ENCODE assay signal across 2 cellular contexts in genomic region chr1:100703716-100704115, GRCh38.
TF ChIP-seq lines count a peak whose summit lies in the region.

No MANE protein-coding gene starts in this region.

TF ChIP-seq in IMR-90, 13 proteins besides CTCF, POLR2A, EP300 and RAD21:
- TF ChIP-seq RFX5 (IDR thresholded peaks at IDR 0.05; ENCODE audit: low read depth, low read length) (no peak), SMC3 (IDR thresholded peaks at IDR 0.05; ENCODE audit: low read depth, low read length) (no peak), RCOR1 (IDR thresholded peaks at IDR 0.05; ENCODE audit: insufficient replicate concordance, low read length) (no peak), BHLHE40 (IDR thresholded peaks at IDR 0.05; ENCODE audit: low read depth, low read length) (no peak)

TF ChIP-seq in GM23338, 12 proteins besides CTCF, POLR2A, EP300 and RAD21:
- TF ChIP-seq CREB1 (CRISPR knock-in tag; IDR thresholded peaks at IDR 0.05; ENCODE audit: low read depth) (no peak), NANOG (IDR thresholded peaks at IDR 0.05; ENCODE audit: borderline replicate concordance) (no peak)
